8 cellular contexts compared by ENCODE assay signal in the genomic region with DNA sequence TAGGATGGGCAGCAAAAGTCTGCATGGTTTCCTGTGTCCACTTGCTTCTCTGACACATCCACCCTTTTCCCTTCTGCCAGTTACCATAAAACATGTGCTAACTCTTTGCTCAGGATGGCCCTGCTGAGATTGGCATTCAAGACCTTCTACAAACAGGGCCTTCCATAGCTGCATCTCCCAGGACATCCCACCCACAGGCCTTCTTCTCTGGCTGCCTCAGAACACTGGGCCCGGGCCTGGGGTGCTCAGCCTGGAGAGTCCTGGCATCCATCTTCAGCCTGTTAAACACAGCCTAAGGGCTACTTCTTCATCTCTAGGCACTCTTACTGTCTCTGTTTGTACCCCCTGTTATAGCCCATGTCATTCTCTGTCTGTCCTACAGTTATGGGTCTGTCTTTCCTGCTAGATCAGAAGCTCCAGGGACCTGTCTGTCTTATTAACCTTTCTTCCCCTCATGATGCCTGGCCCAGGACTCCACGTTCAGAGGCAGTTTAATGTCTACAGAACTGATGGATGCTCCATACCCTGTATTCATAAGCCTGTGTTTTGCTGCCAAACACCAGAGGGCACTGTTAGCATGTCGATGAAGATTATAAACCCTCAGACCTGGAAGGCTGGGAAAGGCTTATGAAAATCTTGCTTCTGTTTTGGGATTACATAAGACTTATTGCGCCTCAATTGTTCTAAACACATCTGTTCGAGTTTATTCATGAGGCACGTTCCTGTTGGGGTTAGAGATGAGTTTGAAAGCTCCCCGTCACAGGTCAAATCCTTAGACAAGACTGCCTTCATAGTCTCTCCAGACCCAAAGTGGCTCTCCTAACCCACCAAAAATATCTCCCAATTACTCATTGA. TPM values are rescaled to one million over a fixed set of nuclear protein-coding genes. Genes with fewer than 3 reads are reported as not detected.
A peak's percentile ranks its signal among the peaks of the same experiment; 100 is the strongest.
DNase-seq lines count a peak whose midpoint lies in the region; ATAC-seq and TF ChIP-seq lines count a peak whose summit lies in the region.

No MANE protein-coding gene starts in this region.

- H3K9me3 ChIP-seq in HCT116 (ENCODE audit: control insufficient read depth in 1 of 2, insufficient read depth in 1 of 2, low read depth in 1 of 2, low read length in 2 of 2) (no peaks in the 10 kb centered on the region), PC-9 (ENCODE audit: insufficient read depth, low read depth) (no peaks in the 10 kb centered on the region), breast epithelium (no peaks in the 10 kb centered on the region)

- intact Hi-C loops in HCT116 (cut with micrococcal nuclease) = loop anchor here (1.0 kb wide), 2 partner anchors 19 to 254 kb away; no protein-coding TSS in a partner anchor
- intact Hi-C loops in PC-9 (cut with micrococcal nuclease; ENCODE audit: unreplicated experiment) = loop anchor here (1.0 to 5.0 kb wide), 3 partner anchors 19 to 644 kb away; no protein-coding TSS in a partner anchor
- intact Hi-C loops in breast epithelium (cut with DNase I; ENCODE audit: low total_unique reads) = no loop called here

- DNase-seq in D341Med (ENCODE audit: low spot score) (peak; percentile 78), HCT116 (ENCODE audit: low read depth, low spot score) (peak; percentile 51), PC-9 (peak; percentile 50 to 51), breast epithelium (ENCODE audit: low spot score in 2 of 2) (peak; percentile 56 to 67), iris pigment epithelial cell (ENCODE audit: low read depth) (peak; percentile 79), smooth muscle cell of the brain vasculature (ENCODE audit: low read depth, low spot score) (peak; percentile 51), OCI-M2 (lab: John Stamatoyannopoulos, UW; ENCODE audit: unreplicated experiment) (no peak)
- DNase-seq in activated CD4-positive, CD25-positive, alpha-beta regulatory T cell (lab: John Stamatoyannopoulos, UW) = no peak

- H4K20me1 ChIP-seq in HCT116 (ENCODE audit: insufficient read depth) (no peaks in the 10 kb centered on the region), PC-9 (ENCODE audit: insufficient read depth) (no peaks in the 10 kb centered on the region)

- H3K4me2 ChIP-seq in HCT116 (ENCODE audit: low read length) (no peak overlapping the region), PC-9 (no peak overlapping the region)

- no TSS peak for BruUV-seq in HCT116 (replicated peaks; lab: Mats Ljungman, UMichigan)
- no TSS peak for BruUV-seq in PC-9 (replicated peaks; lab: Mats Ljungman, UMichigan)

- TF ChIP-seq CTCF in HCT116 (IDR thresholded peaks at IDR 0.05 in 2 of 3, conservative IDR thresholded peaks at IDR 0.05 in 1 of 3; ENCODE audit: borderline replicate concordance in 1 of 3, insufficient read depth in 1 of 3, low read depth in 2 of 3, low read length in 2 of 3) (peak; percentile 83 to 93 (median 88)), PC-9 (conservative IDR thresholded peaks at IDR 0.05) (peak; percentile 75), breast epithelium (IDR thresholded peaks at IDR 0.05) (peak; percentile 56 to 83 (median 58))

- H3K27ac ChIP-seq in HCT116 (ENCODE audit: low read depth, low read length) (no peak overlapping the region), PC-9 (no peak overlapping the region), breast epithelium (peak overlapping the region in 1 of 2 donors; percentile 68)

- H3K9me2 ChIP-seq in HCT116 (ENCODE audit: insufficient read depth) = no peaks in the 10 kb centered on the region
- H3K9me2 ChIP-seq in PC-9 (ENCODE audit: insufficient read depth) = no peaks in the 10 kb centered on the region

- ATAC-seq in HCT116 = peak; percentile 97

- H3K27me3 ChIP-seq in HCT116 (ENCODE audit: insufficient read depth, low read length) = no peaks in the 10 kb centered on the region
- no peaks in the 10 kb centered on the region for H3K27me3 ChIP-seq in PC-9 (ENCODE audit: insufficient read depth, low read depth)
- no peaks in the 10 kb centered on the region for H3K27me3 ChIP-seq in breast epithelium

- H2AFZ ChIP-seq in HCT116 (ENCODE audit: low read depth, low read length, poor library complexity, severe bottlenecking) (peak overlapping the region; percentile 60), PC-9 (no peak overlapping the region)

- no peak overlapping the region for H3K9ac ChIP-seq in HCT116 (ENCODE audit: low read length)

- CTCF ChIA-PET in HCT116 (lab: Charles Lee) (interaction anchor here (1.2 to 1.7 kb wide), 2 partner anchors 18 to 20 kb away, joined by 3 to 13 read pairs; no protein-coding TSS in a partner anchor), PC-9 (lab: Charles Lee) (interaction anchor here (0.6 to 1.1 kb wide), 3 partner anchors 17 to 1491 kb away, joined by 3 to 6 read pairs (median 3); no protein-coding TSS in a partner anchor)

- TF ChIP-seq POLR2A in HCT116 (IDR thresholded peaks at IDR 0.05; ENCODE audit: borderline replicate concordance, extremely low read depth, insufficient read depth, insufficient read length) (no peak), breast epithelium (IDR thresholded peaks at IDR 0.05) (no peak)

- TF ChIP-seq RAD21 in HCT116 (IDR thresholded peaks at IDR 0.05; ENCODE audit: low read depth) = peak; percentile 94

- RAD21 ChIA-PET in HCT116 (lab: Charles Lee; ENCODE audit: low non-redundant PET in 1 of 2, low total read pairs in 2 of 2, uncharacterized antibody in 2 of 2, unreplicated experiment in 2 of 2) = interaction anchor here in 1 of 2 experiments (0.9 kb wide), 1 partner anchor 24 kb away, joined by 3 read pairs; no protein-coding TSS in a partner anchor

- H3F3A ChIP-seq in PC-9 (ENCODE audit: insufficient read depth, low read depth) = no peaks in the 10 kb centered on the region

- H3K79me2 ChIP-seq in HCT116 (ENCODE audit: insufficient read depth, low read length) (no peaks in the 10 kb centered on the region), PC-9 (ENCODE audit: low read depth) (no peaks in the 10 kb centered on the region)

- H3K36me3 ChIP-seq in HCT116 (ENCODE audit: control insufficient read depth in 1 of 2, insufficient read depth in 2 of 2, low read length in 2 of 2) (no peaks in the 10 kb centered on the region), PC-9 (ENCODE audit: low read depth) (no peaks in the 10 kb centered on the region), breast epithelium (no peaks in the 10 kb centered on the region)

- POLR2A ChIA-PET in HCT116 (lab: Charles Lee) = no interaction called here
- POLR2A ChIA-PET in PC-9 (lab: Charles Lee; ENCODE audit: unreplicated experiment) = no interaction called here

- H3K4me1 ChIP-seq in HCT116 (ENCODE audit: control insufficient read depth in 1 of 2, insufficient read depth in 2 of 2, low read length in 2 of 2) (no peaks in the 10 kb centered on the region), PC-9 (replicated peaks; ENCODE audit: insufficient read depth) (peaks cover 9% of the 10 kb centered on the region; the same call in 1 of the 2 replicates), breast epithelium (peaks cover 1 to 12% of the 10 kb centered on the region in 2 donors)

- H3K4me3 ChIP-seq in HCT116 (replicated peaks in 1 of 2; ENCODE audit: low read depth in 1 of 2, low read length in 2 of 2) = no peak overlapping the region
- H3K4me3 ChIP-seq in PC-9 = no peak overlapping the region
- H3K4me3 ChIP-seq in breast epithelium = no peak overlapping the region

TF ChIP-seq in HCT116, 20 proteins besides CTCF, POLR2A, EP300 and RAD21 (continues in another document):
- TF ChIP-seq CEBPB (IDR thresholded peaks at IDR 0.05; ENCODE audit: low read depth) = peak; percentile 29; the same call in 1 of the 2 replicates
- no peak for TF ChIP-seq SRF (IDR thresholded peaks at IDR 0.05; ENCODE audit: low read depth)
- TF ChIP-seq, protein P1, sequence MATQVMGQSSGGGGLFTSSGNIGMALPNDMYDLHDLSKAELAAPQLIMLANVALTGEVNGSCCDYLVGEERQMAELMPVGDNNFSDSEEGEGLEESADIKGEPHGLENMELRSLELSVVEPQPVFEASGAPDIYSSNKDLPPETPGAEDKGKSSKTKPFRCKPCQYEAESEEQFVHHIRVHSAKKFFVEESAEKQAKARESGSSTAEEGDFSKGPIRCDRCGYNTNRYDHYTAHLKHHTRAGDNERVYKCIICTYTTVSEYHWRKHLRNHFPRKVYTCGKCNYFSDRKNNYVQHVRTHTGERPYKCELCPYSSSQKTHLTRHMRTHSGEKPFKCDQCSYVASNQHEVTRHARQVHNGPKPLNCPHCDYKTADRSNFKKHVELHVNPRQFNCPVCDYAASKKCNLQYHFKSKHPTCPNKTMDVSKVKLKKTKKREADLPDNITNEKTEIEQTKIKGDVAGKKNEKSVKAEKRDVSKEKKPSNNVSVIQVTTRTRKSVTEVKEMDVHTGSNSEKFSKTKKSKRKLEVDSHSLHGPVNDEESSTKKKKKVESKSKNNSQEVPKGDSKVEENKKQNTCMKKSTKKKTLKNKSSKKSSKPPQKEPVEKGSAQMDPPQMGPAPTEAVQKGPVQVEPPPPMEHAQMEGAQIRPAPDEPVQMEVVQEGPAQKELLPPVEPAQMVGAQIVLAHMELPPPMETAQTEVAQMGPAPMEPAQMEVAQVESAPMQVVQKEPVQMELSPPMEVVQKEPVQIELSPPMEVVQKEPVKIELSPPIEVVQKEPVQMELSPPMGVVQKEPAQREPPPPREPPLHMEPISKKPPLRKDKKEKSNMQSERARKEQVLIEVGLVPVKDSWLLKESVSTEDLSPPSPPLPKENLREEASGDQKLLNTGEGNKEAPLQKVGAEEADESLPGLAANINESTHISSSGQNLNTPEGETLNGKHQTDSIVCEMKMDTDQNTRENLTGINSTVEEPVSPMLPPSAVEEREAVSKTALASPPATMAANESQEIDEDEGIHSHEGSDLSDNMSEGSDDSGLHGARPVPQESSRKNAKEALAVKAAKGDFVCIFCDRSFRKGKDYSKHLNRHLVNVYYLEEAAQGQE (IDR thresholded peaks at IDR 0.05; ENCODE audit: low read depth) = no peak
- peak; percentile 30; the same call in 1 of the 2 replicates for TF ChIP-seq CBX3 (IDR thresholded peaks at IDR 0.05; ENCODE audit: low read depth)
- TF ChIP-seq ZNF274 (IDR thresholded peaks at IDR 0.05; ENCODE audit: low read depth, low read length) = no peak

RNA-seq across cellular contexts. Expression of a gene that starts 16.5 kb away (rescaled TPM):
- total RNA-seq in HCT116 (2021; ENCODE audit: unreplicated experiment) (4.2 TPM), PC-9 (2021) (1.3 and 1.4 TPM in 2 replicates), breast epithelium (100 to 1,000 TPM in 1 of 3 donors, 10 to 100 TPM in 2; 12.3 to 255 (median 70.1) TPM)
- polyA plus RNA-seq in HCT116 (2012) = 1.3 and 1.4 TPM in 2 replicates

RNA-seq across cellular contexts. Expression of a gene that starts 17.9 kb away (rescaled TPM):
- total RNA-seq in HCT116 (2021; ENCODE audit: unreplicated experiment) (10.0 TPM), PC-9 (2021) (14.0 and 14.5 TPM in 2 replicates), breast epithelium (10 to 100 TPM; 11.8 to 18.1 (median 12.4) TPM)
- polyA plus RNA-seq in HCT116 (2012) = 6.1 and 9.1 TPM in 2 replicates

RNA-seq across cellular contexts. Expression of a gene that starts 18.6 kb away (rescaled TPM):
- 72.0 TPM for total RNA-seq in HCT116 (2021; ENCODE audit: unreplicated experiment)
- polyA plus RNA-seq in HCT116 (2012) = 47.3 and 50.3 TPM in 2 replicates
- total RNA-seq in PC-9 (2021) = 81.4 and 81.7 TPM in 2 replicates
- total RNA-seq in breast epithelium = 10 to 100 TPM; 51.8 to 78.1 (median 65.5) TPM

RNA-seq across cellular contexts. Expression of a gene that starts 25.5 kb away (rescaled TPM):
- total RNA-seq in HCT116 (2021; ENCODE audit: unreplicated experiment) (2.2 TPM), PC-9 (2021) (8.3 and 8.4 TPM in 2 replicates), breast epithelium (1 to 10 TPM in 2 of 3 donors, not detected in 1; 3.7 to 4.2 TPM)
- 6.1 and 7.1 TPM in 2 replicates for polyA plus RNA-seq in HCT116 (2012)

RNA-seq across cellular contexts. Expression of a gene that starts 27.0 kb away (rescaled TPM):
- total RNA-seq in HCT116 (2021; ENCODE audit: unreplicated experiment) = 72.8 TPM
- polyA plus RNA-seq in HCT116 (2012) = 54.7 and 58.3 TPM in 2 replicates
- total RNA-seq in PC-9 (2021) = 66.1 and 68.0 TPM in 2 replicates
- 100 to 1,000 TPM in 2 of 3 donors, 10 to 100 TPM in 1; 67.7 to 119 (median 108) TPM for total RNA-seq in breast epithelium

Comparison
In these comparisons a context has a peak if more than half of its experiments do, and no peak if none do; other contexts are left out.
1. DNase-seq: peak in D341Med (single experiment), HCT116 (single experiment), PC-9 (2 of 2), breast epithelium (2 of 2), iris pigment epithelial cell (single experiment) and smooth muscle cell of the brain vasculature (single experiment); none in OCI-M2 (single experiment) and activated CD4-positive, CD25-positive, alpha-beta regulatory T cell (0 of 4).
2. Peak in every context shown above with its lines, with median percentiles within 50 percentile points of each other: CTCF ChIP-seq.